9 cellular contexts compared by ENCODE assay signal in genomic region chr2:216535454-216535995, GRCh38. TPM values are rescaled to one million over a fixed set of nuclear protein-coding genes. Genes with fewer than 3 reads are reported as not detected.
DNase-seq lines count a peak whose midpoint lies in the region; ATAC-seq, FAIRE-seq and TF ChIP-seq lines count a peak whose summit lies in the region.
"Had no signal": no experiment of that assay in that cellular context is flagged by ENCODE, and none has a peak within 500 bp of the region (broad histone marks: within the 10 kb centered on the region; RNA-seq: fewer than 3 reads in every experiment).

No MANE protein-coding gene starts in this region.

- peaks cover 21 to 76% (median 60%) of the 10 kb centered on the region in 9 donors for H3K4me1 ChIP-seq in heart right ventricle
- H3K4me1 ChIP-seq in gastrocnemius medialis, result peaks cover 8 to 21% of the 10 kb centered on the region in 2 donors

- H3K27me3 ChIP-seq in heart right ventricle (no peaks in the 10 kb centered on the region), gastrocnemius medialis (no peaks in the 10 kb centered on the region)

- H3K9me3 ChIP-seq in heart right ventricle, result no peaks in the 10 kb centered on the region
- H3K9me3 ChIP-seq in gastrocnemius medialis, result no peaks in the 10 kb centered on the region

- in situ Hi-C loops in gastrocnemius medialis (cut with MboI; ENCODE audit: low sequenced_read_pairs in 4 of 4), result loop anchor here in 1 of 4 donors (25.0 kb wide), 1 partner anchor 1177 kb away; no protein-coding TSS in a partner anchor

- H3K4me3 ChIP-seq in heart right ventricle, result peak overlapping the region in 4 of 10 donors; percentile 1 to 14 (median 6)
- H3K4me3 ChIP-seq in gastrocnemius medialis, result no peak overlapping the region

- WGBS in heart right ventricle, 2 donors, result 7 to 20% methylated on average over 10 of the region's 10 CpGs

- FAIRE-seq in H54 (lab: Jason Lieb, UNC), result peak; percentile 88

- peak; percentile 72 to 92 (median 82) for ATAC-seq in heart right ventricle
- ATAC-seq in gastrocnemius medialis, result peak; percentile 51 to 78

- DNase-seq in H54 (ENCODE audit: insufficient read length, low spot score) (peak; percentile 45), heart right ventricle (peak; percentile 67 to 78), gastrocnemius medialis (peak; percentile 24 to 39), NCI-H1694 treated with DMSO at 0.1 percent for 48 hours (lab: John Stamatoyannopoulos, UW) (no peak), NCI-H69 (lab: John Stamatoyannopoulos, UW) (no peak), DMS79 treated with DMSO at 0.1 percent for 48 hours (lab: John Stamatoyannopoulos, UW) (no peak)
- no peak for DNase-seq in stimulated activated CD4-positive, alpha-beta T cell treated with anti-CD3 and anti-CD28 coated beads, Interleukin-2, amount 100 ng/mL, for 24 hours
- DNase-seq: cerebellar nuclear complex had no signal

- intact Hi-C loops in heart right ventricle (cut with DNase I) (loop anchor here in 4 of 10 donors (5.0 kb wide), 3 partner anchors 37 to 112 kb away; no protein-coding TSS in a partner anchor), gastrocnemius medialis (cut with DNase I; ENCODE audit: low total_unique reads) (no loop called here)

- no peak for TF ChIP-seq CTCF in VCaP (conservative IDR thresholded peaks at IDR 0.05)
- no peak for TF ChIP-seq CTCF in heart right ventricle (IDR thresholded peaks at IDR 0.05)
- TF ChIP-seq CTCF in gastrocnemius medialis (IDR thresholded peaks at IDR 0.05 in 4 of 5, conservative IDR thresholded peaks at IDR 0.05 in 1 of 5), result no peak

- H3K36me3 ChIP-seq in heart right ventricle (no peaks in the 10 kb centered on the region), gastrocnemius medialis (no peaks in the 10 kb centered on the region)

- H3K27ac ChIP-seq in VCaP (peak overlapping the region; percentile 63), heart right ventricle (peak overlapping the region; percentile 65 to 91 (median 84)), gastrocnemius medialis (peak overlapping the region; percentile 53 to 70 (median 65))

- no peak for TF ChIP-seq POLR2A in H54 (IDR thresholded peaks at IDR 0.05; ENCODE audit: low read depth, low read length)
- no peak for TF ChIP-seq POLR2A in gastrocnemius medialis (IDR thresholded peaks at IDR 0.05)

RNA-seq across cellular contexts. Expression of gene RPL37A, which starts 36.9 kb away (rescaled TPM):
- total RNA-seq in heart right ventricle (1,000 to 10,000 TPM; 1,773 to 2,212 (median 2,050) TPM), gastrocnemius medialis (1,000 to 10,000 TPM; 1,065 to 1,506 (median 1,390) TPM)
- polyA plus RNA-seq in heart right ventricle, result 1,000 to 10,000 TPM; 2,109 to 6,100 TPM

Comparison
In these comparisons a context has a peak if more than half of its experiments do, and no peak if none do; other contexts are left out.
1. DNase-seq: peak in H54 (single experiment), heart right ventricle (2 of 2) and gastrocnemius medialis (2 of 2); none in NCI-H1694 treated with DMSO at 0.1 percent for 48 hours (single experiment), stimulated activated CD4-positive, alpha-beta T cell treated with anti-CD3 and anti-CD28 coated beads, Interleukin-2, amount 100 ng/mL, for 24 hours (0 of 2), NCI-H69 (single experiment) and DMS79 treated with DMSO at 0.1 percent for 48 hours (single experiment).
2. Peak in every context shown above with its lines, with median percentiles within 50 percentile points of each other: H3K27ac ChIP-seq.